8 cellular contexts compared by ENCODE assay signal in genomic region chr20:17571153-17571527, GRCh38. TPM values are rescaled to one million over a fixed set of nuclear protein-coding genes. Genes with fewer than 3 reads are reported as not detected.
DNase-seq lines count a peak whose midpoint lies in the region; ATAC-seq, FAIRE-seq and TF ChIP-seq lines count a peak whose summit lies in the region.

No MANE protein-coding gene starts in this region.

- no peak for TF ChIP-seq CTCF in cardiac fibroblast (IDR thresholded peaks at IDR 0.05; ENCODE audit: low read depth, low read length)

- H3K9me2 ChIP-seq in Karpas-422 (replicated peaks; ENCODE audit: insufficient read depth, low read length): no peaks in the 10 kb centered on the region

- H3K27me3 ChIP-seq in Karpas-422 (ENCODE audit: low read length): no peaks in the 10 kb centered on the region
- H3K27me3 ChIP-seq in muscle layer of duodenum (ENCODE audit: low read depth, low read length): no peaks in the 10 kb centered on the region

- ATAC-seq in HG03159 (IDR thresholded peaks at IDR 0.05; ENCODE audit: unreplicated experiment): no peak
- no peak for ATAC-seq in GM21528 (IDR thresholded peaks at IDR 0.05; ENCODE audit: low FRiP score, unreplicated experiment)

- no peaks in the 10 kb centered on the region for H4K20me1 ChIP-seq in Karpas-422 (ENCODE audit: insufficient read depth, low read depth, low read length)

- no peak overlapping the region for H3K27ac ChIP-seq in Karpas-422 (ENCODE audit: low read length)
- peak overlapping the region; percentile 96 for H3K27ac ChIP-seq in muscle layer of duodenum (ENCODE audit: low read length)

- H3K9me3 ChIP-seq in Karpas-422 (ENCODE audit: low read length): no peaks in the 10 kb centered on the region
- no peaks in the 10 kb centered on the region for H3K9me3 ChIP-seq in muscle layer of duodenum (ENCODE audit: control insufficient read depth in 1 of 2, low read length in 2 of 2)

- DNase-seq in GM18507 (ENCODE audit: extremely low spot score, insufficient read length, low read depth): no peak
- no peak for DNase-seq in Karpas-422
- DNase-seq in cardiac fibroblast (ENCODE audit: low read depth in 2 of 2): no peak
- no peak for DNase-seq in HPDE6-E6E7 (ENCODE audit: extremely low spot score)
- DNase-seq in ecto neural progenitor cell (ENCODE audit: low spot score): no peak

- FAIRE-seq in GM18507 (lab: Jason Lieb, UNC): peak; percentile 12

- H3K9ac ChIP-seq in Karpas-422 (ENCODE audit: low read length): 0 out of 2 replicates have a peak overlapping the region, but pooled peaks have one; percentile 78

- H3K4me1 ChIP-seq in Karpas-422 (ENCODE audit: low read length) (peaks cover 13% of the 10 kb centered on the region), muscle layer of duodenum (ENCODE audit: control insufficient read depth in 1 of 2, insufficient read depth in 2 of 2, low read length in 2 of 2) (peaks cover 0 to 28% of the 10 kb centered on the region in 2 donors)

- peak overlapping the region; percentile 81 for H3K4me2 ChIP-seq in Karpas-422 (ENCODE audit: low read depth, low read length, poor library complexity, severe bottlenecking)

- no peaks in the 10 kb centered on the region for H3K79me2 ChIP-seq in Karpas-422 (ENCODE audit: low read length)

- no peak overlapping the region for H2AFZ ChIP-seq in Karpas-422 (ENCODE audit: low read length)

- H3K4me3 ChIP-seq in Karpas-422 (ENCODE audit: low read length) (peak overlapping the region; percentile 74), cardiac fibroblast (replicated peaks in 1 of 2; ENCODE audit: low read depth in 2 of 2, low read length in 2 of 2) (peak overlapping the region; percentile 76 to 95), muscle layer of duodenum (ENCODE audit: low read depth in 1 of 2, low read length in 2 of 2) (peak overlapping the region; percentile 82 to 90)

- H3K36me3 ChIP-seq in Karpas-422 (ENCODE audit: insufficient read depth, low read length) (no peaks in the 10 kb centered on the region), muscle layer of duodenum (ENCODE audit: control insufficient read depth in 1 of 2, insufficient read depth in 2 of 2, low read length in 2 of 2) (peaks cover 0 to 11% of the 10 kb centered on the region in 2 donors)

RNA-seq across cellular contexts. Expression of gene DSTN, which starts 1.3 kb away (rescaled TPM):
- 8.9 and 9.5 TPM in 2 replicates for total RNA-seq in Karpas-422 (2014; rRNA removed; shearing (Covaris generic); ENCODE audit: low replicate concordance)

RNA-seq across cellular contexts. Expression of gene BFSP1, which starts 40.0 kb away (rescaled TPM):
- not detected in 2 replicates for total RNA-seq in Karpas-422 (2014; rRNA removed; shearing (Covaris generic); ENCODE audit: low replicate concordance)
